24 cellular contexts compared by ENCODE assay signal in genomic region chr10:117964528-117964927, GRCh38.
"Had no signal": no experiment of that assay in that cellular context is flagged by ENCODE, and none has a peak within 500 bp of the region (broad histone marks: within the 10 kb centered on the region; RNA-seq: fewer than 3 reads in every experiment).

No MANE protein-coding gene starts in this region.

- H3K27ac Mint-ChIP-seq: activated CD8-positive, alpha-beta T cell treated with anti-CD3 and anti-CD28 coated beads for 36 hours; activated naive CD8-positive, alpha-beta T cell treated with anti-CD3 and anti-CD28 coated beads, Interleukin-2, amount 10 ng/mL, durations not matched to agents 7 days and 5 days; activated T-cell treated with anti-CD3 and anti-CD28 coated beads, Interleukin-2, amount 50 U/mL, for 72 hours; activated T-helper 2 cell treated with anti-CD3 and anti-CD28 coated beads, Interferon-gamma antibody, Interleukin-2, Interleukin-4, amounts not matched to agents 10 μg/mL and 5 μg/mL and 100 μg/mL, durations not matched to agents 14 hours and 24 hours and 36 hours; brain had no signal

- DNase-seq: activated CD4-positive, alpha-beta T cell treated with anti-CD3 and anti-CD28 coated beads for 4 hours; activated CD8-positive, alpha-beta memory T cell treated with anti-CD3 and anti-CD28 coated beads, Interleukin-2, amount 50 U/mL, for 4 hours; activated CD8-positive, alpha-beta T cell treated with anti-CD3 and anti-CD28 coated beads for 36 hours; activated naive CD4-positive, alpha-beta T cell treated with anti-CD3 and anti-CD28 coated beads, Interleukin-2, amount 50 U/mL, for 16 hours; activated naive CD8-positive, alpha-beta T cell treated with anti-CD3 and anti-CD28 coated beads, Interleukin-2, amount 10 ng/mL, durations not matched to agents 7 days and 5 days; activated T-cell treated with anti-CD3 and anti-CD28 coated beads, Interleukin-2, amount 50 U/mL, for 72 hours; anterior cingulate cortex; Karpas-422; NCI-H1048; NCI-H2081 treated with DMSO at 0.1 percent for 48 hours; NCI-H2171 treated with DMSO at 0.1 percent for 48 hours; OCI-M1; Right ventricle myocardium superior; RPMI8226; SJCRH30; SK-N-SH; T-helper 1 cell had no signal

- H3K36me3 Mint-ChIP-seq: activated naive CD8-positive, alpha-beta T cell treated with anti-CD3 and anti-CD28 coated beads, Interleukin-2, amount 10 ng/mL, durations not matched to agents 7 days and 5 days; brain had no signal

- FAIRE-seq: K562 had no signal

- H3K36me3 ChIP-seq: adrenal gland, SJCRH30 had no signal

- H3K9me3 ChIP-seq: adrenal gland, SJCRH30, SK-N-SH had no signal

- H3K4me3 Mint-ChIP-seq: activated CD8-positive, alpha-beta T cell treated with anti-CD3 and anti-CD28 coated beads for 36 hours; activated naive CD8-positive, alpha-beta T cell treated with anti-CD3 and anti-CD28 coated beads, Interleukin-2, amount 10 ng/mL, durations not matched to agents 7 days and 5 days; activated T-cell treated with anti-CD3 and anti-CD28 coated beads, Interleukin-2, amount 50 U/mL, for 72 hours; brain; central memory CD8-positive, alpha-beta T cell had no signal

- H3K9ac ChIP-seq: SK-N-SH had no signal

- H3K27me3 ChIP-seq: adrenal gland had no signal

- H3K4me1 Mint-ChIP-seq: activated naive CD8-positive, alpha-beta T cell treated with anti-CD3 and anti-CD28 coated beads, Interleukin-2, amount 10 ng/mL, durations not matched to agents 7 days and 5 days; central memory CD8-positive, alpha-beta T cell had no signal

- H3K27ac ChIP-seq: adrenal gland, SJCRH30 had no signal

- ATAC-seq: activated CD4-positive, CD25-positive, alpha-beta regulatory T cell treated with anti-CD3 and anti-CD28 coated beads, Interleukin-2, amount 50 U/mL, for 24 hours; activated CD8-positive, alpha-beta T cell treated with anti-CD3 and anti-CD28 coated beads for 36 hours; activated T-cell treated with anti-CD3 and anti-CD28 coated beads, Interleukin-2, amount 50 U/mL, for 72 hours; K562; Panc1 had no signal

- H3K9me2 ChIP-seq: SK-N-SH had no signal

- H3K4me1 ChIP-seq: adrenal gland had no signal

- H3K4me3 ChIP-seq: adrenal gland, K562, SJCRH30 had no signal

- H3K4me2 ChIP-seq: SK-N-SH had no signal

- H3K9me3 Mint-ChIP-seq: activated CD8-positive, alpha-beta T cell treated with anti-CD3 and anti-CD28 coated beads for 36 hours; activated naive CD8-positive, alpha-beta T cell treated with anti-CD3 and anti-CD28 coated beads, Interleukin-2, amount 10 ng/mL, durations not matched to agents 7 days and 5 days; activated T-cell treated with anti-CD3 and anti-CD28 coated beads, Interleukin-2, amount 50 U/mL, for 72 hours; activated T-helper 2 cell treated with anti-CD3 and anti-CD28 coated beads, Interferon-gamma antibody, Interleukin-2, Interleukin-4, amounts not matched to agents 10 μg/mL and 5 μg/mL and 100 μg/mL, durations not matched to agents 14 hours and 24 hours and 36 hours; brain had no signal
